In genomic region chr10:97442277-97442676, GRCh38 we compare ENCODE assay signal across 29 cellular contexts.
"Had no signal": no experiment of that assay in that cellular context is flagged by ENCODE, and none has a peak within 500 bp of the region (broad histone marks: within the 10 kb centered on the region; RNA-seq: fewer than 3 reads in every experiment).

No MANE protein-coding gene starts in this region.

- DNase-seq: hippocampal formation; kidney glomerular epithelial cell; left colon; left lung; lower lobe of right lung; mesendoderm; naive B cell; natural killer cell; nephron progenitor cell; nucleus accumbens; pancreas; retina; right cardiac atrium; stimulated activated CD4-positive, alpha-beta T cell treated with anti-CD3 and anti-CD28 coated beads, Interleukin-12 subunit alpha, Interleukin-12 subunit beta, amount 100 ng/mL, for 4 hours; stimulated activated CD4-positive, alpha-beta T cell treated with anti-CD3 and anti-CD28 coated beads, Interleukin-15, amount 100 ng/mL, for 24 hours; stimulated activated CD4-positive, alpha-beta T cell treated with anti-CD3 and anti-CD28 coated beads, Interleukin-2, amount 100 ng/mL, for 24 hours; stimulated activated CD4-positive, alpha-beta T cell treated with anti-CD3 and anti-CD28 coated beads, Interleukin-4, amount 100 ng/mL, for 1 hour; stimulated activated naive B cell treated with anti-CD40 and anti-IgM and Interleukin-4, amounts not matched to agents 10 μg/mL and 1 μg/mL and 100 μg/mL, for 72 hours; stimulated activated naive CD8-positive, alpha-beta T cell treated with anti-CD3 and anti-CD28 coated beads, Interleukin-15, Interleukin-2, amounts not matched to agents 100 U/mL and 50 U/mL, for 24 hours; stomach; tibial artery; trophoblast cell; upper lobe of right lung had no signal

- H3K4me3 ChIP-seq: left lung, lower lobe of right lung, pancreas, prostate gland, skin epidermis, stomach, suprapubic skin, thoracic aorta, tibial artery, upper lobe of right lung had no signal

- H3K36me3 Mint-ChIP-seq: natural killer cell had no signal

- H3K4me3 Mint-ChIP-seq: mesothelial cell of epicardium; natural killer cell; nephron progenitor cell; stimulated activated naive B cell treated with anti-CD40 and anti-IgM and Interleukin-4, amounts not matched to agents 10 μg/mL and 1 μg/mL and 100 μg/mL, for 72 hours had no signal

- ATAC-seq: left colon; left lung; lower lobe of right lung; natural killer cell; pancreas; right cardiac atrium; sciatic nerve; stimulated activated naive B cell treated with anti-CD40 and anti-IgM and Interleukin-4, amounts not matched to agents 10 μg/mL and 1 μg/mL and 100 μg/mL, for 72 hours; stimulated activated naive CD8-positive, alpha-beta T cell treated with anti-CD3 and anti-CD28 coated beads, Interleukin-15, Interleukin-2, amounts not matched to agents 100 U/mL and 50 U/mL, for 24 hours; upper lobe of right lung had no signal

- H3K9me3 Mint-ChIP-seq: mesothelial cell of epicardium; naive B cell; natural killer cell; nephron progenitor cell; stimulated activated naive B cell treated with anti-CD40 and anti-IgM and Interleukin-4, amounts not matched to agents 10 μg/mL and 1 μg/mL and 100 μg/mL, for 72 hours had no signal

- H3K27ac ChIP-seq: left lung, lower lobe of right lung, pancreas, prostate gland, skin epidermis, stomach, suprapubic skin, thoracic aorta, tibial artery, upper lobe of right lung had no signal

- H3K27me3 ChIP-seq: left lung, pancreas, stomach, suprapubic skin, tibial artery, upper lobe of right lung had no signal

- H3K27ac Mint-ChIP-seq: mesothelial cell of epicardium; natural killer cell; nephron progenitor cell; stimulated activated naive B cell treated with anti-CD40 and anti-IgM and Interleukin-4, amounts not matched to agents 10 μg/mL and 1 μg/mL and 100 μg/mL, for 72 hours had no signal

- H3K9me3 ChIP-seq: left lung, lower lobe of right lung, pancreas, prostate gland, stomach, suprapubic skin, thoracic aorta, tibial artery, upper lobe of right lung had no signal

- H3K27me3 Mint-ChIP-seq: naive B cell; stimulated activated naive B cell treated with anti-CD40 and anti-IgM and Interleukin-4, amounts not matched to agents 10 μg/mL and 1 μg/mL and 100 μg/mL, for 72 hours had no signal
